ENCODE assay signal across 2 cellular contexts in the genomic region with DNA sequence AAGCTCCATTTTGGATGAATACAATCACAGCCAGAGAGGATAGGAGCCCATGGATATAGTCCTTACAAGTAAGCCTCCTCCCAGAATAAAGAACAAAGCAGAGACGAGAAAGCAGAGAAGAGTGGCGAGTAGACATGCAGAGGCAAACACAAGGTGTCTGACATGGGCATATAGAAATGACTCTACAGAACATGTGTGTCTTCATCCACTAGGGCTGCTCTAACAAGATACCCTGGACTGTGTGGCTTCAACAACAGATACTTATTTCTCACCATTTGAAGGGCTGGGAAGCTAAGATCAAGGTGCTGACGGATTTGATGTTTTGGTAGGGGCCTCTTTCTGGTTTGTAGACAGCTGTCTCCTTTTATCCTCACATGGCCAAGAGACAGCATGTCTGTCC.
TF ChIP-seq lines count a peak whose summit lies in the region.

No MANE protein-coding gene starts in this region.

TF ChIP-seq in HCT116, 20 proteins besides CTCF, POLR2A, EP300 and RAD21:
- no peak for TF ChIP-seq EZH2 (IDR thresholded peaks at IDR 0.05)
- no peak for TF ChIP-seq YY1 (IDR thresholded peaks at IDR 0.05; ENCODE audit: extremely low read depth, insufficient replicate concordance, low read depth, low read length)
- no peak for TF ChIP-seq ATF3 (IDR thresholded peaks at IDR 0.05)
- no peak for TF ChIP-seq EZH2phosphoT487 (IDR thresholded peaks at IDR 0.05; ENCODE audit: borderline replicate concordance)
- TF ChIP-seq SIN3A (IDR thresholded peaks at IDR 0.05; ENCODE audit: low read depth), result no peak
- no peak for TF ChIP-seq ELF1 (IDR thresholded peaks at IDR 0.05; ENCODE audit: borderline replicate concordance, low read depth)
TF ChIP-seq in HCT116: peak in this region for 0.

TF ChIP-seq in K562, 482 proteins besides CTCF, POLR2A, EP300 and RAD21:
- TF ChIP-seq E2F6 (IDR thresholded peaks at IDR 0.05; ENCODE audit: borderline replicate concordance in 1 of 2, extremely low read depth in 1 of 2, insufficient read depth in 1 of 2, insufficient read length in 1 of 2, low read depth in 1 of 2, low read length in 1 of 2, poor library complexity in 1 of 2, severe bottlenecking in 1 of 2) (no peak), ZNF561 (CRISPR knock-in tag; conservative IDR thresholded peaks at IDR 0.05) (no peak), CBX3 (IDR thresholded peaks at IDR 0.05; ENCODE audit: borderline replicate concordance in 1 of 2, low read length in 2 of 2) (no peak)
